ENCODE assay signal across 13 cellular contexts in genomic region chr2:211879323-211879722, GRCh38.
DNase-seq lines count a peak whose midpoint lies in the region; ATAC-seq, FAIRE-seq and TF ChIP-seq lines count a peak whose summit lies in the region.
"Had no signal": no experiment of that assay in that cellular context is flagged by ENCODE, and none has a peak within 500 bp of the region (broad histone marks: within the 10 kb centered on the region; RNA-seq: fewer than 3 reads in every experiment).

No MANE protein-coding gene starts in this region.

- TF ChIP-seq CTCF in AG09319 (IDR thresholded peaks at IDR 0.05; ENCODE audit: low read depth, low read length) = peak; percentile 47

- peak; percentile 24 for FAIRE-seq in frontal cortex (lab: Jason Lieb, UNC)

- DNase-seq in AG09319 (ENCODE audit: extremely low read depth, low read depth) (no peak), RPMI8226 (peak; percentile 43), frontal cortex (ENCODE audit: low spot score in 2 of 2) (no peak), SHP77 (lab: John Stamatoyannopoulos, UW) (no peak), hippocampal formation (lab: John Stamatoyannopoulos, UW) (no peak)
- DNase-seq: DMS153; KBM-7; naive thymus-derived CD8-positive, alpha-beta T cell; SHP77 treated with DMSO at 0.1 percent for 48 hours; trophoblast cell had no signal

- ATAC-seq in GM18502 (IDR thresholded peaks at IDR 0.05; ENCODE audit: poor library complexity, unreplicated experiment) (peak; percentile 45), HG03159 (IDR thresholded peaks at IDR 0.05; ENCODE audit: unreplicated experiment) (no peak), HG02852 (IDR thresholded peaks at IDR 0.05; ENCODE audit: unreplicated experiment) (no peak)
- ATAC-seq: naive thymus-derived CD8-positive, alpha-beta T cell had no signal
